ENCODE assay signal across 21 cellular contexts in the genomic region with DNA sequence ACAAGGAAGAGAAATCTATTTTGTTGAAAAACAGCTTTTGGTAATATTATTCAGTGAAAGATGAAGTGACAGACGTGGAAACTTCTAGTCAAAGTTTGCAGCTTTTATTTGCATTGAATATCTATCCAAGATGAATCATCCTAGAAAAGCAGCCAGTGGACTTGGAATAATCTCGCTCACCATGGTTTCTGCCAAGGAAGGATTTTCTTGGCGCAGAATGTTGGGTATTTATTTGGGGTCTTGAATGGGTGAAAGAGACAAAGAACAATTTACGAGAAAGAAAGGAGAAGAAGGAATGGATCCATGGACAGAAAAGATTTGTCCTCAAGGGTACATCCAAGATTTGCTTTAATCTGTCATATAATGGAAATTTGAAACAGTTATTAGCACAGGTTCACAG.
"Had no signal": no experiment of that assay in that cellular context is flagged by ENCODE, and none has a peak within 500 bp of the region (broad histone marks: within the 10 kb centered on the region; RNA-seq: fewer than 3 reads in every experiment).

No MANE protein-coding gene starts in this region.

- H3K9me3 ChIP-seq: SK-N-SH had no signal

- H3K27ac ChIP-seq: HL-60, KMS-11, RWPE1 had no signal

- H3K4me3 ChIP-seq: K562 had no signal

- DNase-seq: Kasumi-1, MV-4-11, NCI-H1048, NCI-H1105, NCI-H1417, NCI-H1436 treated with DMSO at 0.1 percent for 48 hours, NCI-H1694, NCI-H187 treated with DMSO at 0.1 percent for 48 hours, NCI-H2029 treated with DMSO at 0.1 percent for 48 hours, NCI-H2171 treated with DMSO at 0.1 percent for 48 hours, NCI-H2227 treated with DMSO at 0.1 percent for 48 hours, NCI-H510A, NCI-H524 treated with DMSO at 0.1 percent for 48 hours, NCI-H69, NCI-H774, SHP77, SK-N-SH had no signal
